In genomic region chr17:49926886-49927285, GRCh38 we compare ENCODE assay signal across 18 cellular contexts. TPM values are rescaled to one million over a fixed set of nuclear protein-coding genes. Genes with fewer than 3 reads are reported as not detected.
DNase-seq lines count a peak whose midpoint lies in the region; ATAC-seq and TF ChIP-seq lines count a peak whose summit lies in the region.
"Had no signal": no experiment of that assay in that cellular context is flagged by ENCODE, and none has a peak within 500 bp of the region (broad histone marks: within the 10 kb centered on the region; RNA-seq: fewer than 3 reads in every experiment).

No MANE protein-coding gene starts in this region.

- TF ChIP-seq CTCF in AG09319 (IDR thresholded peaks at IDR 0.05; ENCODE audit: low read depth, low read length) (no peak), mucosa of descending colon (IDR thresholded peaks at IDR 0.05) (no peak), endodermal cell (conservative IDR thresholded peaks at IDR 0.05) (no peak)

- ATAC-seq in mucosa of descending colon (peak; percentile 30), HG02763 (IDR thresholded peaks at IDR 0.05; ENCODE audit: unreplicated experiment) (no peak)
- ATAC-seq: activated naive CD8-positive, alpha-beta T cell treated with anti-CD3 and anti-CD28 coated beads, Interleukin-2, amount 50 U/mL, for 24 hours had no signal

- no peaks in the 10 kb centered on the region for H3K9me3 Mint-ChIP-seq in endodermal cell
- H3K9me3 Mint-ChIP-seq: activated naive CD8-positive, alpha-beta T cell treated with anti-CD3 and anti-CD28 coated beads, Interleukin-2, amount 50 U/mL, for 24 hours; immature natural killer cell; memory B cell; nephron progenitor cell had no signal

- no peaks in the 10 kb centered on the region for H3K27me3 ChIP-seq in endodermal cell (ENCODE audit: control insufficient read depth, insufficient read depth, low read length, poor library complexity, severe bottlenecking)

- no peaks in the 10 kb centered on the region for H3K4me1 ChIP-seq in mucosa of descending colon (ENCODE audit: low read depth)
- H3K4me1 ChIP-seq in endodermal cell (ENCODE audit: control insufficient read depth, insufficient read depth, low read length) = no peaks in the 10 kb centered on the region

- H3K9me3 ChIP-seq in mucosa of descending colon = no peaks in the 10 kb centered on the region
- no peaks in the 10 kb centered on the region for H3K9me3 ChIP-seq in endodermal cell (ENCODE audit: control insufficient read depth, low read length)

- H3K36me3 ChIP-seq in mucosa of descending colon (ENCODE audit: low read depth) (no peaks in the 10 kb centered on the region), endodermal cell (ENCODE audit: control insufficient read depth, insufficient read depth, low read length) (no peaks in the 10 kb centered on the region)

- H3K27me3 Mint-ChIP-seq in endodermal cell (ENCODE audit: insufficient read depth) = peaks cover 33% of the 10 kb centered on the region

- no peaks in the 10 kb centered on the region for H3K36me3 Mint-ChIP-seq in endodermal cell (ENCODE audit: low read depth)
- H3K36me3 Mint-ChIP-seq: immature natural killer cell, memory B cell had no signal

- H3K4me1 Mint-ChIP-seq in endodermal cell = peaks cover 12% of the 10 kb centered on the region
- H3K4me1 Mint-ChIP-seq: activated naive CD8-positive, alpha-beta T cell treated with anti-CD3 and anti-CD28 coated beads, Interleukin-2, amount 50 U/mL, for 24 hours; immature natural killer cell; memory B cell had no signal

- H3K4me3 ChIP-seq in mucosa of descending colon = no peak overlapping the region
- H3K4me3 ChIP-seq in endodermal cell (ENCODE audit: low read length) = no peak overlapping the region

- H3K9ac ChIP-seq in endodermal cell (ENCODE audit: extremely low read depth, low read length, poor library complexity, severe bottlenecking) = no peak overlapping the region

- no peak overlapping the region for H3K27ac Mint-ChIP-seq in endodermal cell
- H3K27ac Mint-ChIP-seq: activated naive CD8-positive, alpha-beta T cell treated with anti-CD3 and anti-CD28 coated beads, Interleukin-2, amount 50 U/mL, for 24 hours; immature natural killer cell; memory B cell had no signal

- intact Hi-C loops in mucosa of descending colon (cut with DNase I, micrococcal nuclease) = no loop called here

- peak; percentile 3 for DNase-seq in AG09319 (ENCODE audit: extremely low read depth, low read depth)
- DNase-seq in M059J (ENCODE audit: low read depth) = peak; percentile 25
- DNase-seq in fibroblast of the conjunctiva (ENCODE audit: low read depth) = peak; percentile 51
- peak in 1 of 3 donors; percentile 60 for DNase-seq in mucosa of descending colon
- DNase-seq in SW480 (ENCODE audit: low spot score) = no peak
- DNase-seq in endodermal cell = no peak
- no peak for DNase-seq in HuH-7.5 (ENCODE audit: low spot score)
- DNase-seq: ACHN; activated CD4-positive, alpha-beta T cell treated with anti-CD3 and anti-CD28 coated beads, Interleukin-2, amount 50 U/mL, for 4 hours; activated naive CD8-positive, alpha-beta T cell treated with anti-CD3 and anti-CD28 coated beads, Interleukin-2, amount 50 U/mL, for 24 hours; activated T-cell treated with anti-CD3 and anti-CD28 coated beads, Interleukin-2, amount 50 U/mL, for 48 hours; immature natural killer cell; NCI-H1694 treated with DMSO at 0.1 percent for 48 hours; NCI-H526; nephron progenitor cell; stimulated activated CD4-positive, alpha-beta T cell treated with anti-CD3 and anti-CD28 coated beads, Interleukin-2, amount 100 ng/mL, for 24 hours had no signal

- H3K27ac ChIP-seq in endodermal cell (ENCODE audit: low read depth, low read length) = no peak overlapping the region

- 87 to 89% methylated on average over 11 to 13 of the region's 13 CpGs for WGBS in endodermal cell (ENCODE audit: insufficient coverage in 1 of 2, insufficient read length in 1 of 2), 2 experiments

- no peak overlapping the region for H3K4me3 Mint-ChIP-seq in endodermal cell
- H3K4me3 Mint-ChIP-seq: activated naive CD8-positive, alpha-beta T cell treated with anti-CD3 and anti-CD28 coated beads, Interleukin-2, amount 50 U/mL, for 24 hours; immature natural killer cell; memory B cell; nephron progenitor cell had no signal

RNA-seq across cellular contexts. Expression of gene DLX4, which starts 42.1 kb away (rescaled TPM):
- total RNA-seq in M059J (2014; rRNA removed; shearing (Covaris generic)) = 5.5 and 7.4 TPM in 2 replicates
- total RNA-seq in mucosa of descending colon (under 1 TPM; 0.14 to 0.60 (median 0.24) TPM), endodermal cell (1 to 10 TPM; 1.6 to 2.1 TPM)
- 0.64 TPM for polyA plus RNA-seq in endodermal cell (2013, experiment 1 of 2)
- 0.79 TPM for polyA plus RNA-seq in endodermal cell (2013, experiment 2 of 2)

Comparison
In these comparisons a context has a peak if more than half of its experiments do, and no peak if none do; other contexts are left out.
1. DNase-seq: peak in AG09319 (single experiment), M059J (single experiment) and fibroblast of the conjunctiva (single experiment); none in SW480 (single experiment), endodermal cell (single experiment) and HuH-7.5 (single experiment).